Comparison of ENCODE assay signal across 8 cellular contexts in the genomic region with DNA sequence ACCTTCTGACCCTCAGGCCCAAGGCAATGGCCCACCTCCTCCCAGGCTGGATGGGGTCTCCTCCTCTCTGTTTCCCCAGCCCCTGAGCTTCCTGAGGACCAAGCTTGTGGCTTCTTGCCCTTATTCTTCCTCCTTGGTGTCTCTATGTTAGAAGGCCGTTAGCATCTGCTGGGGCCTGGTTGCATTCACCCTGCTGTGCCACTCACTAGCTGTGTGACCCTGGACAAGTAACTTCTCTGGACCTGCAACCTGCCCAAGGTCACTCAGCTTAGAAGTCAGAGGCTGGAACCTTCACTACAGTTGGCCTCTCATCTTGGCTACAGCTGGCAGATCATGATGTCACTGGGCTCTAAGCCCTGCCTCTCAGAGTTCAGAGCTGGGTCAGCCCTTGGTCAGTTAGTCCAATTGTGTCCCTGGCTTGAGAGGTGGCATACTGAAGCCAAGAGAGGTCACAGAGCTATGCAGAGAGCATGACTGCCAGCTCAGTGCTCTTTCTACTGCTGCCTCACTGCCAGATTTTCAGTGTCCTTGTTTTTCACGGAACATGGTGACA. TPM values are rescaled to one million over a fixed set of nuclear protein-coding genes. Genes with fewer than 3 reads are reported as not detected.
DNase-seq lines count a peak whose midpoint lies in the region; ATAC-seq and TF ChIP-seq lines count a peak whose summit lies in the region.

No MANE protein-coding gene starts in this region.

- H3K4me3 ChIP-seq in CD4-positive, CD25-positive, alpha-beta regulatory T cell (ENCODE audit: low read depth, low read length), result no peak overlapping the region
- no peak overlapping the region for H3K4me3 ChIP-seq in fibroblast of pulmonary artery (replicated peaks; ENCODE audit: low read depth, low read length)

- POLR2A ChIA-PET in T-cell (lab: Charles Lee), result interaction anchor here in 1 of 2 donors (0.5 kb wide), 1 partner anchor 84 kb away, joined by 3 read pairs; no protein-coding TSS in a partner anchor

- ATAC-seq in CD4-positive, CD25-positive, alpha-beta regulatory T cell (ENCODE audit: low read depth in 2 of 2), result no peak
- no peak for ATAC-seq in T-cell (replicated peaks in 1 of 4)

- peak overlapping the region; percentile 88 for H3K27ac ChIP-seq in CD4-positive, CD25-positive, alpha-beta regulatory T cell (ENCODE audit: insufficient read depth, low read length, poor library complexity, severe bottlenecking)

- no peaks in the 10 kb centered on the region for H3K27me3 ChIP-seq in CD4-positive, CD25-positive, alpha-beta regulatory T cell (ENCODE audit: control insufficient read depth, insufficient read depth, low read length)

- intact Hi-C loops in posterior vena cava (cut with DNase I), result no loop called here

- no peak for TF ChIP-seq CTCF in fibroblast of pulmonary artery (IDR thresholded peaks at IDR 0.05; ENCODE audit: low read length, missing control alignments)

- peaks cover 17 to 47% (median 35%) of the 10 kb centered on the region in 4 donors for H3K4me1 Mint-ChIP-seq in CD4-positive, CD25-positive, alpha-beta regulatory T cell
- peaks cover 47 to 56% (median 49%) of the 10 kb centered on the region in 3 donors for H3K4me1 Mint-ChIP-seq in T-cell

- H3K36me3 ChIP-seq in CD4-positive, CD25-positive, alpha-beta regulatory T cell (ENCODE audit: control insufficient read depth, insufficient read depth, low read length), result no peaks in the 10 kb centered on the region

- peaks cover 41% of the 10 kb centered on the region for H3K4me1 ChIP-seq in CD4-positive, CD25-positive, alpha-beta regulatory T cell (ENCODE audit: control insufficient read depth, insufficient read depth, low read length, poor library complexity, severe bottlenecking)

- no peak for DNase-seq in CD4-positive, CD25-positive, alpha-beta regulatory T cell
- DNase-seq in T-cell (no peak), fibroblast of pulmonary artery (ENCODE audit: low read depth) (peak; percentile 59), posterior vena cava (ENCODE audit: low spot score) (peak; percentile 89), NCI-H226 (no peak), NCI-H1092 (lab: John Stamatoyannopoulos, UW) (no peak), SKM-1 treated with dmso at 0.1 percent for 144 hours (lab: John Stamatoyannopoulos, UW; ENCODE audit: unreplicated experiment) (no peak)
- DNase-seq in stimulated activated naive CD4-positive, alpha-beta T cell treated with Interleukin-2 at 50 U/mL for 16 hours (lab: John Stamatoyannopoulos, UW), result no peak

- H3K9me3 Mint-ChIP-seq in CD4-positive, CD25-positive, alpha-beta regulatory T cell, result no peaks in the 10 kb centered on the region
- no peaks in the 10 kb centered on the region for H3K9me3 Mint-ChIP-seq in T-cell

- CTCF ChIA-PET in T-cell (lab: Charles Lee), result interaction anchor here (0.6 to 2.3 kb wide), 5 partner anchors 10 to 1124 kb away, joined by 3 to 8 read pairs (median 5); no protein-coding TSS in a partner anchor

- no peaks in the 10 kb centered on the region for H3K9me3 ChIP-seq in CD4-positive, CD25-positive, alpha-beta regulatory T cell (ENCODE audit: control insufficient read depth in 2 of 2, low read length in 2 of 2)

- H3K36me3 Mint-ChIP-seq in CD4-positive, CD25-positive, alpha-beta regulatory T cell, result no peaks in the 10 kb centered on the region
- no peaks in the 10 kb centered on the region for H3K36me3 Mint-ChIP-seq in T-cell

- H3K27ac Mint-ChIP-seq in CD4-positive, CD25-positive, alpha-beta regulatory T cell, result peak overlapping the region; percentile 89 to 98 (median 97)
- H3K27ac Mint-ChIP-seq in T-cell, result peak overlapping the region; percentile 93 to 98

- H3K4me3 Mint-ChIP-seq in CD4-positive, CD25-positive, alpha-beta regulatory T cell, result peak overlapping the region; percentile 61 to 92 (median 68)
- peak overlapping the region in 2 of 3 donors; percentile 17 to 96 for H3K4me3 Mint-ChIP-seq in T-cell

- H3K27me3 Mint-ChIP-seq in CD4-positive, CD25-positive, alpha-beta regulatory T cell, result no peaks in the 10 kb centered on the region
- H3K27me3 Mint-ChIP-seq in T-cell, result no peaks in the 10 kb centered on the region

RNA-seq across cellular contexts. Expression of a gene that starts 3.0 kb away (rescaled TPM):
- total RNA-seq in CD4-positive, CD25-positive, alpha-beta regulatory T cell, result 110 TPM
- 100 to 1,000 TPM; 103 to 444 (median 261) TPM for polyA plus RNA-seq in CD4-positive, CD25-positive, alpha-beta regulatory T cell
- total RNA-seq in T-cell (10 to 100 TPM; 46.8 to 71.4 (median 57.1) TPM), posterior vena cava (1,000 to 10,000 TPM in 1 of 2 donors, 100 to 1,000 TPM in 1; 643 to 1,788 TPM)

RNA-seq across cellular contexts. Expression of a gene that starts 14.2 kb away (rescaled TPM):
- 10.4 TPM for total RNA-seq in CD4-positive, CD25-positive, alpha-beta regulatory T cell
- polyA plus RNA-seq in CD4-positive, CD25-positive, alpha-beta regulatory T cell, result 10 to 100 TPM in 3 of 4 donors, 1 to 10 TPM in 1; 5.6 to 86.9 (median 24.7) TPM
- total RNA-seq in T-cell (10 to 100 TPM in 1 of 5 donors, 1 to 10 TPM in 4; 1.9 to 10.8 (median 6.1) TPM), posterior vena cava (100 to 1,000 TPM; 240 to 379 TPM)

RNA-seq across cellular contexts. Expression of a gene that starts 21.1 kb away (rescaled TPM):
- not detected for total RNA-seq in CD4-positive, CD25-positive, alpha-beta regulatory T cell
- not detected for polyA plus RNA-seq in CD4-positive, CD25-positive, alpha-beta regulatory T cell
- total RNA-seq in T-cell (not detected), posterior vena cava (100 to 1,000 TPM in 1 of 2 donors, 10 to 100 TPM in 1; 82.2 to 146 TPM)

RNA-seq across cellular contexts. Expression of a gene that starts 22.0 kb away (rescaled TPM):
- not detected for total RNA-seq in CD4-positive, CD25-positive, alpha-beta regulatory T cell
- 1 to 10 TPM in 1 of 4 donors, not detected in 3; 1.2 TPM for polyA plus RNA-seq in CD4-positive, CD25-positive, alpha-beta regulatory T cell
- 1 to 10 TPM in 1 of 5 donors, under 1 TPM in 3, not detected in 1; 0.66 to 1.9 (median 0.84) TPM for total RNA-seq in T-cell
- not detected for total RNA-seq in posterior vena cava

RNA-seq across cellular contexts. Expression of a gene that starts 27.1 kb away (rescaled TPM):
- not detected for total RNA-seq in CD4-positive, CD25-positive, alpha-beta regulatory T cell
- not detected for polyA plus RNA-seq in CD4-positive, CD25-positive, alpha-beta regulatory T cell
- total RNA-seq in T-cell (not detected), posterior vena cava (100 to 1,000 TPM in 1 of 2 donors, 10 to 100 TPM in 1; 52.7 to 104 TPM)

Comparison
In these comparisons a context has a peak if more than half of its experiments do, and no peak if none do; other contexts are left out.
1. DNase-seq: peak in fibroblast of pulmonary artery (single experiment) and posterior vena cava (single experiment); none in CD4-positive, CD25-positive, alpha-beta regulatory T cell (0 of 3), T-cell (0 of 34), NCI-H226 (single experiment), NCI-H1092 (single experiment), SKM-1 treated with dmso at 0.1 percent for 144 hours (single experiment) and stimulated activated naive CD4-positive, alpha-beta T cell treated with Interleukin-2 at 50 U/mL for 16 hours (single experiment).
2. RNA of a gene that starts 14.2 kb away (total RNA-seq): 240 to 379 TPM in posterior vena cava; 10.4 TPM in CD4-positive, CD25-positive, alpha-beta regulatory T cell (single experiment) and 1.9 to 10.8 TPM in T-cell; every median in the first group is over 10 times any median in the second.
3. RNA of a gene that starts 21.1 kb away (total RNA-seq): 82.2 to 146 TPM in posterior vena cava; not detected in CD4-positive, CD25-positive, alpha-beta regulatory T cell (single experiment) and not detected in T-cell; every median in the first group is over 10 times any median in the second.